1 cellular context compared by ENCODE assay signal in genomic region chr20:1119524-1119923, GRCh38.
TF ChIP-seq lines count a peak whose summit lies in the region.

No MANE protein-coding gene starts in this region.

TF ChIP-seq in GM12878, 131 proteins besides CTCF, POLR2A, EP300 and RAD21 (continued from another document):
- TF ChIP-seq CUX1 (IDR thresholded peaks at IDR 0.05; ENCODE audit: insufficient replicate concordance, low read depth, low read length) = no peak
- no peak for TF ChIP-seq ZNF687 (IDR thresholded peaks at IDR 0.05)
- no peak for TF ChIP-seq IRF3 (IDR thresholded peaks at IDR 0.05)
- no peak for TF ChIP-seq RB1 (IDR thresholded peaks at IDR 0.05; ENCODE audit: borderline replicate concordance)
- TF ChIP-seq RUNX3 (IDR thresholded peaks at IDR 0.05; ENCODE audit: low read length) = no peak
- no peak for TF ChIP-seq LARP7 (IDR thresholded peaks at IDR 0.05)
- TF ChIP-seq CEBPZ (IDR thresholded peaks at IDR 0.05; ENCODE audit: low read depth, low read length) = no peak
- TF ChIP-seq ZNF622 (IDR thresholded peaks at IDR 0.05) = no peak
- no peak for TF ChIP-seq ATF3 (IDR thresholded peaks at IDR 0.05; ENCODE audit: borderline replicate concordance, extremely low read depth, low read depth, low read length)
- TF ChIP-seq MYC (IDR thresholded peaks at IDR 0.05; ENCODE audit: insufficient read depth, insufficient read length, insufficient replicate concordance, low read length, severe bottlenecking) = no peak
- no peak for TF ChIP-seq JUNB (IDR thresholded peaks at IDR 0.05)
- no peak for TF ChIP-seq TCF12 (IDR thresholded peaks at IDR 0.05; ENCODE audit: low read depth, low read length)
- TF ChIP-seq E2F8 (IDR thresholded peaks at IDR 0.05; ENCODE audit: low read depth, partially characterized antibody) = no peak
